In the genomic region with DNA sequence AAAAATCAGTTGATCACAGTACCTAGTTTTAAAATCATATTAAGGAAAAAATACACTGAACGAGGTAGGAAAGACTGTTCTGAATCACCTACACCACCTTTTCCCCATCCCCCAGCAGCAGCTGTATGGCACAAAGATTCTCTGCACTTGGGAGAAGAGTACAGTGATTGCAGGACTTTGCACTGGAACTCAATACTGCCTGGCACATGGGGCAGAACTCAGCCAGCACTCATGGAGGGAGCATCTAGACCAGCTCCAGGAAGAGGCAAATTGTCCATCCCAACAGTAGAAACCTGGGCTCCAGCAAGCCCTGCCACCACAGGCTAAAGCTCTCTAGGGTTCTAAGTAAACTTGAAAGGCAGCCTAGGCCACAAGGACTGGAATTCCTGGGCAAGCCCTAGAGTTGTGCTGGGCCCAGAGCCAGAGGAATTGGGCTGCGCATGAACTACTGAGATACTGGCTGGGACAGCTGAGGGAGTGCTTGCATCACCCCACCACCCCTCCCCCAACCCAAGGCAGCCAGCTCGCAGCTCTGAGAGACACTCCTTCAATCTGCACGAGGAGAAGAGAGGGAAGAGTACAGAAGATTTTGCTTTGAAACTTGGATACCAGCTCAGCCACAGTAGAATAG, we compare ENCODE assay signal across 1 cellular context.
TF ChIP-seq lines count a peak whose summit lies in the region.

No MANE protein-coding gene starts in this region.

TF ChIP-seq in Ishikawa, 13 proteins besides CTCF, POLR2A, EP300 and RAD21 (continued from another document):
- TF ChIP-seq, protein P1, sequence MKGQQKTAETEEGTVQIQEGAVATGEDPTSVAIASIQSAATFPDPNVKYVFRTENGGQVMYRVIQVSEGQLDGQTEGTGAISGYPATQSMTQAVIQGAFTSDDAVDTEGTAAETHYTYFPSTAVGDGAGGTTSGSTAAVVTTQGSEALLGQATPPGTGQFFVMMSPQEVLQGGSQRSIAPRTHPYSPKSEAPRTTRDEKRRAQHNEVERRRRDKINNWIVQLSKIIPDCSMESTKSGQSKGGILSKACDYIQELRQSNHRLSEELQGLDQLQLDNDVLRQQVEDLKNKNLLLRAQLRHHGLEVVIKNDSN (IDR thresholded peaks at IDR 0.05) = no peak
- no peak for TF ChIP-seq YY1 (IDR thresholded peaks at IDR 0.05; ENCODE audit: low read depth)
- TF ChIP-seq NFIC (IDR thresholded peaks at IDR 0.05) = no peak; the same call in 1 of the 2 replicates
- TF ChIP-seq TCF12 (IDR thresholded peaks at IDR 0.05; ENCODE audit: low read depth) = no peak
- TF ChIP-seq ZBTB7A (IDR thresholded peaks at IDR 0.05; ENCODE audit: low read depth) = no peak
- no peak for TF ChIP-seq FOXM1 (IDR thresholded peaks at IDR 0.05; ENCODE audit: borderline replicate concordance, low read depth)
- TF ChIP-seq CEBPB (IDR thresholded peaks at IDR 0.05) = peak; percentile 42
- TF ChIP-seq CREB1 (IDR thresholded peaks at IDR 0.05; ENCODE audit: low read depth) = no peak
